1 cellular context compared by ENCODE assay signal in the genomic region with DNA sequence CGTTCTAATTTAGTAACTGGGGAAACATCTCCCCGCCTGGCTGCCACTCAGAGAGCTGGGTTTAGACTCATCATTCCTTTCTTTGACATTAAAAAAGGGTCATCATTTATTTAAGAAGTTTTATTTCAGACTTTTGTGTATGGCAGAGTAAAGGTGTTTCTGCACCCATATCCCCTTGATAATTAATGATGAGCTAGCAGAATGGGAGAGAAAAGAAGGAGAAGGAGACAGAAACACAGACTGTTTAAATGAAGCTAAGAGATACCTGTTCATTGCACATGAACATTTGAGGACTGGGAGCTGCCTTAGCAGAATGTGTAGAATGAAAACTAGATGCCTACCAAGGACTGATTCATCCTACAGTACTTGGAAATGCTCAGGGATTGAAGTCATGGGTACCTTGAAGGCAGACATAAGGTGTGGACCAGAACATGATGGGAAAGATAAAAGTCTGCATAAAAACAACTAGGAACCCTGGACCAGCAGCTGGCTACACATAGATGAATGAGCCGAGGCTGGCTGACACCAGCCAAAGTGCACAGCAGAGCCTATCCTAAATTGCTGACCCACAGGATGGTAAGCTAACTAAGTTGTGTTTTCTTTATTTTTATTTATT.
TF ChIP-seq lines count a peak whose summit lies in the region.

No MANE protein-coding gene starts in this region.

TF ChIP-seq in K562, 482 proteins besides CTCF, POLR2A, EP300 and RAD21:
- no peak for TF ChIP-seq SOX6 (IDR thresholded peaks at IDR 0.05)
- 0 out of 2 replicates have a peak, but pooled peaks have one; percentile 17 for TF ChIP-seq ZNF316 (IDR thresholded peaks at IDR 0.05)
- TF ChIP-seq ZFPM2 (CRISPR knock-in tag; IDR thresholded peaks at IDR 0.05): no peak
